In genomic region chr1:89735449-89735848, GRCh38 we compare ENCODE assay signal across 15 cellular contexts.
A peak's percentile ranks its signal among the peaks of the same experiment; 100 is the strongest.
DNase-seq lines count a peak whose midpoint lies in the region; ATAC-seq and TF ChIP-seq lines count a peak whose summit lies in the region.
"Had no signal": no experiment of that assay in that cellular context is flagged by ENCODE, and none has a peak within 500 bp of the region (broad histone marks: within the 10 kb centered on the region; RNA-seq: fewer than 3 reads in every experiment).

No MANE protein-coding gene starts in this region.

- no peak for TF ChIP-seq CTCF in left lung (IDR thresholded peaks at IDR 0.05)
- no peak for TF ChIP-seq CTCF in stomach (IDR thresholded peaks at IDR 0.05)

- intact Hi-C loops in left lung (cut with DNase I) (no loop called here), stomach (cut with DNase I; ENCODE audit: low total_unique reads) (no loop called here)

- H3K4me1 ChIP-seq in left lung (no peaks in the 10 kb centered on the region), stomach (peaks cover 0 to 19% (median 4%) of the 10 kb centered on the region in 4 donors)

- H3K9me3 ChIP-seq in left lung (no peaks in the 10 kb centered on the region), stomach (no peaks in the 10 kb centered on the region)
- H3K9me3 ChIP-seq: BLaER1 had no signal

- H3K27me3 ChIP-seq in left lung: no peaks in the 10 kb centered on the region
- no peaks in the 10 kb centered on the region for H3K27me3 ChIP-seq in stomach
- H3K27me3 ChIP-seq: BLaER1 had no signal

- H3K36me3 ChIP-seq in left lung (no peaks in the 10 kb centered on the region), stomach (no peaks in the 10 kb centered on the region)
- H3K36me3 ChIP-seq: BLaER1 had no signal

- TF ChIP-seq EP300 in stomach (IDR thresholded peaks at IDR 0.05): no peak

- TF ChIP-seq POLR2A in stomach (IDR thresholded peaks at IDR 0.05): no peak

- H3K4me3 ChIP-seq in left lung (no peak overlapping the region), stomach (no peak overlapping the region)
- H3K4me3 ChIP-seq: BLaER1, GM23248 had no signal

- 15 to 28% (median 23%) methylated on average over 1 of the region's 1 CpG for WGBS in stomach, 5 donors

- peak; percentile 57 for ATAC-seq in left lung

- H3K27ac ChIP-seq in left lung: no peak overlapping the region
- H3K27ac ChIP-seq in stomach: no peak overlapping the region
- H3K27ac ChIP-seq: BLaER1, GM23248 had no signal

- in situ Hi-C loops in G401 (cut with HindIII; ENCODE audit: low sequenced_read_pairs): no loop called here

- DNase-seq in NCI-H2029 (lab: John Stamatoyannopoulos, UW): peak; percentile 20
- no peak for DNase-seq in NCI-H2029 treated with DMSO at 0.1 percent for 48 hours (lab: John Stamatoyannopoulos, UW)
- DNase-seq in left lung: no peak
- peak; percentile 56 for DNase-seq in renal cortical epithelial cell (ENCODE audit: low read depth)
- no peak for DNase-seq in G401 (ENCODE audit: low spot score)
- DNase-seq in inferior parietal cortex (ENCODE audit: extremely low spot score): no peak
- DNase-seq in stomach: no peak
- DNase-seq: 8988T; CD4-positive, alpha-beta memory T cell; DMS153; DND-41; EL; GM23248; HCEC 1CT had no signal

Comparison
In these comparisons a context has a peak if more than half of its experiments do, and no peak if none do; other contexts are left out.
1. DNase-seq: peak in NCI-H2029 (single experiment) and renal cortical epithelial cell (single experiment); none in NCI-H2029 treated with DMSO at 0.1 percent for 48 hours (single experiment), left lung (0 of 2), G401 (single experiment), inferior parietal cortex (single experiment) and stomach (single experiment).